In the genomic region with DNA sequence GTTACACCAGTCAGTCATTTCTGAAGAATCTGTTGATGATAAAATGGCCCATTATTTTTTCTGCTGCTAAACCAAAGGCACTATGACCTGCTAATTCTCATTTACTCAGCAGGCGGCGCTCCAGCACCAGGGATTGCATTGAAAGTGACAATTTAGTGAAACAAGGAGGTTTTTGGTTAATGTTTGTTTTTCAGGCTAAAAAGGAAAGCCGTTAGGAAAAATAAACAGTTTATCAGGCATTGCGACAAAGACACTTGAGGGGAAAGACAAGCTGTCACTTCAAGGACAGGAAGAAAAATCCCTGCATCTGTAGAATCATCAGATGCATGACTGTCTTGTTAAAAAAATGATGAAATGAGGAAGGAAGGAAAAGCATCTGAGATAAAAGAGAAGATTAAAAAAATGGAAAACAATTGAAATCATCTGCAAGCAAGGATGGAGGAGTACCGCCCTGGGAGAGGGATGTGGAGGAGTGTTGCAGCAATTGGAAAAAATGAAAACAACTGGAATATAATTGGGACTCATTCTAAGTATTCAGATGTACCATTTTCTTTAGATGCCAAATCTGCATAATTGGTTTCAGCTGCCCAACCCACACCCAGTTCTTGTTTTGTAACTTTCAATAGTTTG, we compare ENCODE assay signal across 2 cellular contexts.
TF ChIP-seq lines count a peak whose summit lies in the region.

No MANE protein-coding gene starts in this region.

TF ChIP-seq in GM23338, 12 proteins besides CTCF, POLR2A, EP300 and RAD21:
- TF ChIP-seq STAT1 (IDR thresholded peaks at IDR 0.05; ENCODE audit: unreplicated experiment) (no peak), JUNB (IDR thresholded peaks at IDR 0.05; ENCODE audit: unreplicated experiment) (no peak), POLR2AphosphoS5 (IDR thresholded peaks at IDR 0.05; ENCODE audit: low read depth) (no peak), EZH2phosphoT487 (IDR thresholded peaks at IDR 0.05; ENCODE audit: unreplicated experiment) (no peak)
- TF ChIP-seq, protein P1, sequence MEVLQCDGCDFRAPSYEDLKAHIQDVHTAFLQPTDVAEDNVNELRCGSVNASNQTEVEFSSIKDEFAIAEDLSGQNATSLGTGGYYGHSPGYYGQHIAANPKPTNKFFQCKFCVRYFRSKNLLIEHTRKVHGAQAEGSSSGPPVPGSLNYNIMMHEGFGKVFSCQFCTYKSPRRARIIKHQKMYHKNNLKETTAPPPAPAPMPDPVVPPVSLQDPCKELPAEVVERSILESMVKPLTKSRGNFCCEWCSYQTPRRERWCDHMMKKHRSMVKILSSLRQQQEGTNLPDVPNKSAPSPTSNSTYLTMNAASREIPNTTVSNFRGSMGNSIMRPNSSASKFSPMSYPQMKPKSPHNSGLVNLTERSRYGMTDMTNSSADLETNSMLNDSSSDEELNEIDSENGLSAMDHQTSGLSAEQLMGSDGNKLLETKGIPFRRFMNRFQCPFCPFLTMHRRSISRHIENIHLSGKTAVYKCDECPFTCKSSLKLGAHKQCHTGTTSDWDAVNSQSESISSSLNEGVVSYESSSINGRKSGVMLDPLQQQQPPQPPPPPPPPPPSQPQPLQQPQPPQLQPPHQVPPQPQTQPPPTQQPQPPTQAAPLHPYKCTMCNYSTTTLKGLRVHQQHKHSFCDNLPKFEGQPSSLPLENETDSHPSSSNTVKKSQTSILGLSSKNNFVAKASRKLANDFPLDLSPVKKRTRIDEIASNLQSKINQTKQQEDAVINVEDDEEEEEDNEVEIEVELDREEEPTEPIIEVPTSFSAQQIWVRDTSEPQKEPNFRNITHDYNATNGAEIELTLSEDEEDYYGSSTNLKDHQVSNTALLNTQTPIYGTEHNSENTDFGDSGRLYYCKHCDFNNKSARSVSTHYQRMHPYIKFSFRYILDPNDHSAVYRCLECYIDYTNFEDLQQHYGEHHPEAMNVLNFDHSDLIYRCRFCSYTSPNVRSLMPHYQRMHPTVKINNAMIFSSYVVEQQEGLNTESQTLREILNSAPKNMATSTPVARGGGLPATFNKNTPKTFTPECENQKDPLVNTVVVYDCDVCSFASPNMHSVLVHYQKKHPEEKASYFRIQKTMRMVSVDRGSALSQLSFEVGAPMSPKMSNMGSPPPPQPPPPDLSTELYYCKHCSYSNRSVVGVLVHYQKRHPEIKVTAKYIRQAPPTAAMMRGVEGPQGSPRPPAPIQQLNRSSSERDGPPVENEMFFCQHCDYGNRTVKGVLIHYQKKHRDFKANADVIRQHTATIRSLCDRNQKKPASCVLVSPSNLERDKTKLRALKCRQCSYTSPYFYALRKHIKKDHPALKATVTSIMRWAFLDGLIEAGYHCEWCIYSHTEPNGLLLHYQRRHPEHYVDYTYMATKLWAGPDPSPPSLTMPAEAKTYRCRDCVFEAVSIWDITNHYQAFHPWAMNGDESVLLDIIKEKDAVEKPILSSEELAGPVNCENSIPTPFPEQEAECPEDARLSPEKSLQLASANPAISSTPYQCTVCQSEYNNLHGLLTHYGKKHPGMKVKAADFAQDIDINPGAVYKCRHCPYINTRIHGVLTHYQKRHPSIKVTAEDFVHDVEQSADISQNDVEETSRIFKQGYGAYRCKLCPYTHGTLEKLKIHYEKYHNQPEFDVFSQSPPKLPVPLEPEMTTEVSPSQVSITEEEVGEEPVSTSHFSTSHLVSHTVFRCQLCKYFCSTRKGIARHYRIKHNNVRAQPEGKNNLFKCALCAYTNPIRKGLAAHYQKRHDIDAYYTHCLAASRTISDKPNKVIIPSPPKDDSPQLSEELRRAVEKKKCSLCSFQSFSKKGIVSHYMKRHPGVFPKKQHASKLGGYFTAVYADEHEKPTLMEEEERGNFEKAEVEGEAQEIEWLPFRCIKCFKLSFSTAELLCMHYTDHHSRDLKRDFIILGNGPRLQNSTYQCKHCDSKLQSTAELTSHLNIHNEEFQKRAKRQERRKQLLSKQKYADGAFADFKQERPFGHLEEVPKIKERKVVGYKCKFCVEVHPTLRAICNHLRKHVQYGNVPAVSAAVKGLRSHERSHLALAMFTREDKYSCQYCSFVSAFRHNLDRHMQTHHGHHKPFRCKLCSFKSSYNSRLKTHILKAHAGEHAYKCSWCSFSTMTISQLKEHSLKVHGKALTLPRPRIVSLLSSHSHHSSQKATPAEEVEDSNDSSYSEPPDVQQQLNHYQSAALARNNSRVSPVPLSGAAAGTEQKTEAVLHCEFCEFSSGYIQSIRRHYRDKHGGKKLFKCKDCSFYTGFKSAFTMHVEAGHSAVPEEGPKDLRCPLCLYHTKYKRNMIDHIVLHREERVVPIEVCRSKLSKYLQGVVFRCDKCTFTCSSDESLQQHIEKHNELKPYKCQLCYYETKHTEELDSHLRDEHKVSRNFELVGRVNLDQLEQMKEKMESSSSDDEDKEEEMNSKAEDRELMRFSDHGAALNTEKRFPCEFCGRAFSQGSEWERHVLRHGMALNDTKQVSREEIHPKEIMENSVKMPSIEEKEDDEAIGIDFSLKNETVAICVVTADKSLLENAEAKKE (CRISPR knock-in tag; IDR thresholded peaks at IDR 0.05): no peak
TF ChIP-seq in GM23338: peak in this region for 0.

TF ChIP-seq in endothelial cell of umbilical vein, 7 proteins besides CTCF, POLR2A, EP300 and RAD21:
- no peak for TF ChIP-seq EZH2 (IDR thresholded peaks at IDR 0.05; ENCODE audit: borderline replicate concordance, low read depth, low read length, severe bottlenecking)
- TF ChIP-seq JUN (IDR thresholded peaks at IDR 0.05; ENCODE audit: borderline replicate concordance, insufficient read depth, insufficient read length, low read depth): no peak
- TF ChIP-seq FOS (IDR thresholded peaks at IDR 0.05; ENCODE audit: borderline replicate concordance, insufficient read depth, low read length): no peak
- TF ChIP-seq POLR2AphosphoS5 (IDR thresholded peaks at IDR 0.05; ENCODE audit: insufficient read depth, low read depth, low read length): no peak
- TF ChIP-seq MYC (IDR thresholded peaks at IDR 0.05; ENCODE audit: low read depth, low read length): no peak
- TF ChIP-seq, protein P2, sequence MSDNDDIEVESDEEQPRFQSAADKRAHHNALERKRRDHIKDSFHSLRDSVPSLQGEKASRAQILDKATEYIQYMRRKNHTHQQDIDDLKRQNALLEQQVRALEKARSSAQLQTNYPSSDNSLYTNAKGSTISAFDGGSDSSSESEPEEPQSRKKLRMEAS (IDR thresholded peaks at IDR 0.05; ENCODE audit: insufficient read depth, insufficient read length): no peak
